ENCODE assay signal across 36 cellular contexts in the genomic region with DNA sequence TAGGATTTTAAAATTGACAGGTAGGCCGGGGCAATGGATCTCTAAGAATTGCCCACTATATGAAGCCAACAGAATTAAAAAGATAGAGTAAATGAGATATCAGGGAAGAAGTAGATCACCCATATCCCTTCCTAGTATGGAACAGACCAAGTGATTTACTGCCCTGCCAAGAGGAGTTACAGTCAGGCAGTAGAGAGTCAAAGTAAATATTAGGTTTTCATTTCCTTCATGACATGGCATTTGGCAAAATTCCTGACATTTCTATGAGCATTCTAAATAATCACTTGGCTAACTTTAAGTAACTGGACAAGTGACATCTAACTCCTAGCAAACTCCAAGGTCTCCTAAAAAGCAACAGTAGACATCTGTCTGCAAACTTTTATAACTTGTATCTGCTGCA. TPM values are rescaled to one million over a fixed set of nuclear protein-coding genes. Genes with fewer than 3 reads are reported as not detected.
DNase-seq lines count a peak whose midpoint lies in the region; ATAC-seq, FAIRE-seq and TF ChIP-seq lines count a peak whose summit lies in the region.
"Had no signal": no experiment of that assay in that cellular context is flagged by ENCODE, and none has a peak within 500 bp of the region (broad histone marks: within the 10 kb centered on the region; RNA-seq: fewer than 3 reads in every experiment).

No MANE protein-coding gene starts in this region.

- no peaks in the 10 kb centered on the region for H3K4me1 Mint-ChIP-seq in CD8-positive, alpha-beta T cell (ENCODE audit: low read depth)
- H3K4me1 Mint-ChIP-seq: activated CD4-positive, alpha-beta T cell treated with anti-CD3 and anti-CD28 coated beads for 36 hours had no signal

- no peaks in the 10 kb centered on the region for H3K36me3 ChIP-seq in bronchial epithelial cell (ENCODE audit: control insufficient read depth, insufficient read depth, low read length)
- no peaks in the 10 kb centered on the region for H3K36me3 ChIP-seq in prostate gland
- H3K36me3 ChIP-seq in CD8-positive, alpha-beta T cell (ENCODE audit: insufficient read depth, low read length) = no peaks in the 10 kb centered on the region
- H3K36me3 ChIP-seq: ascending aorta, heart right ventricle, neutrophil, thyroid gland had no signal

- no peak overlapping the region for H3K4me3 ChIP-seq in bronchial epithelial cell (ENCODE audit: low read depth, low read length)
- no peak overlapping the region for H3K4me3 ChIP-seq in prostate gland
- no peak overlapping the region for H3K4me3 ChIP-seq in CD8-positive, alpha-beta T cell (ENCODE audit: low read depth, low read length)
- H3K4me3 ChIP-seq: ascending aorta, heart right ventricle, psoas muscle, SK-N-MC, thyroid gland had no signal

- no peak overlapping the region for H3K4me3 Mint-ChIP-seq in CD8-positive, alpha-beta T cell
- H3K4me3 Mint-ChIP-seq: activated CD4-positive, alpha-beta T cell treated with anti-CD3 and anti-CD28 coated beads for 36 hours; activated naive CD8-positive, alpha-beta T cell treated with anti-CD3 and anti-CD28 coated beads, Interleukin-2, amount 10 ng/mL, durations not matched to agents 7 days and 5 days; CD4-positive, alpha-beta T cell; effector memory CD8-positive, alpha-beta T cell; stimulated activated naive CD8-positive, alpha-beta T cell treated with anti-CD3 and anti-CD28 coated beads, Interleukin-15, amount 100 ng/mL, for 72 hours had no signal

- TF ChIP-seq POLR2A in prostate gland (IDR thresholded peaks at IDR 0.05) = no peak

- no peak overlapping the region for H3K27ac ChIP-seq in prostate gland
- H3K27ac ChIP-seq in CD8-positive, alpha-beta T cell (ENCODE audit: low read depth, low read length) = no peak overlapping the region
- H3K27ac ChIP-seq: 22Rv1, ascending aorta, heart right ventricle, neutrophil, psoas muscle, SK-N-MC, thyroid gland had no signal

- no peaks in the 10 kb centered on the region for H3K36me3 Mint-ChIP-seq in CD8-positive, alpha-beta T cell
- H3K36me3 Mint-ChIP-seq: activated naive CD8-positive, alpha-beta T cell treated with anti-CD3 and anti-CD28 coated beads, Interleukin-2, amount 10 ng/mL, durations not matched to agents 7 days and 5 days had no signal

- no peaks in the 10 kb centered on the region for H3K27me3 Mint-ChIP-seq in CD8-positive, alpha-beta T cell (ENCODE audit: low read depth)
- H3K27me3 Mint-ChIP-seq: activated CD4-positive, alpha-beta T cell treated with anti-CD3 and anti-CD28 coated beads for 36 hours; stimulated activated naive CD8-positive, alpha-beta T cell treated with anti-CD3 and anti-CD28 coated beads, Interleukin-15, amount 100 ng/mL, for 72 hours had no signal

- H3K9me3 Mint-ChIP-seq in CD8-positive, alpha-beta T cell = no peaks in the 10 kb centered on the region
- H3K9me3 Mint-ChIP-seq: activated naive CD8-positive, alpha-beta T cell treated with anti-CD3 and anti-CD28 coated beads, Interleukin-2, amount 10 ng/mL, durations not matched to agents 7 days and 5 days; CD4-positive, alpha-beta T cell; effector memory CD8-positive, alpha-beta T cell; stimulated activated naive CD8-positive, alpha-beta T cell treated with anti-CD3 and anti-CD28 coated beads, Interleukin-15, amount 100 ng/mL, for 72 hours had no signal

- H3K27me3 ChIP-seq in bronchial epithelial cell (ENCODE audit: control insufficient read depth, insufficient read depth, low read length) (no peaks in the 10 kb centered on the region), prostate gland (replicated peaks; ENCODE audit: insufficient read depth) (no peaks in the 10 kb centered on the region)
- no peaks in the 10 kb centered on the region for H3K27me3 ChIP-seq in CD8-positive, alpha-beta T cell (ENCODE audit: insufficient read depth, low read length)
- H3K27me3 ChIP-seq: ascending aorta, heart right ventricle, neutrophil, thyroid gland had no signal

- DNase-seq in NCI-H446 (lab: John Stamatoyannopoulos, UW) (peak; percentile 11 to 33), NCI-H446 treated with DMSO at 0.1 percent for 48 hours (lab: John Stamatoyannopoulos, UW) (no peak), LoVo (ENCODE audit: low spot score) (peak; percentile 7), bronchial epithelial cell (ENCODE audit: low read depth) (peak; percentile 49), prostate gland (ENCODE audit: low spot score) (peak; percentile 41)
- no peak for DNase-seq in CD8-positive, alpha-beta T cell
- DNase-seq: activated CD4-positive, alpha-beta T cell treated with anti-CD3 and anti-CD28 coated beads for 36 hours; activated effector memory CD4-positive, alpha-beta T cell treated with anti-CD3 and anti-CD28 coated beads, Interleukin-2, amount 50 U/mL, for 16 hours; activated naive CD8-positive, alpha-beta T cell treated with anti-CD3 and anti-CD28 coated beads, Interleukin-2, amount 10 ng/mL, durations not matched to agents 7 days and 5 days; caudate nucleus; CD4-positive, alpha-beta T cell; cortex of kidney; DMS 273 treated with DMSO at 0.1 percent for 48 hours; effector memory CD8-positive, alpha-beta T cell; foreskin melanocyte; heart right ventricle; Karpas-422; left cardiac atrium; NCI-H1694; NCI-H2171; NCI-H526 treated with DMSO at 0.1 percent for 48 hours; psoas muscle; RPMI8226; stimulated activated naive CD8-positive, alpha-beta T cell treated with anti-CD3 and anti-CD28 coated beads, Interleukin-15, amount 100 ng/mL, for 72 hours; thyroid gland had no signal

- H3K9me3 ChIP-seq in prostate gland = no peaks in the 10 kb centered on the region
- no peaks in the 10 kb centered on the region for H3K9me3 ChIP-seq in CD8-positive, alpha-beta T cell (ENCODE audit: low read length)
- H3K9me3 ChIP-seq: ascending aorta, heart right ventricle, neutrophil, psoas muscle, thyroid gland had no signal

- H3K27ac Mint-ChIP-seq in CD8-positive, alpha-beta T cell = no peak overlapping the region
- H3K27ac Mint-ChIP-seq: activated CD4-positive, alpha-beta T cell treated with anti-CD3 and anti-CD28 coated beads for 36 hours; activated naive CD8-positive, alpha-beta T cell treated with anti-CD3 and anti-CD28 coated beads, Interleukin-2, amount 10 ng/mL, durations not matched to agents 7 days and 5 days; CD4-positive, alpha-beta T cell; effector memory CD8-positive, alpha-beta T cell; stimulated activated naive CD8-positive, alpha-beta T cell treated with anti-CD3 and anti-CD28 coated beads, Interleukin-15, amount 100 ng/mL, for 72 hours had no signal

- TF ChIP-seq CTCF in bronchial epithelial cell (IDR thresholded peaks at IDR 0.05; ENCODE audit: insufficient read depth, low read length, severe bottlenecking) (no peak), prostate gland (IDR thresholded peaks at IDR 0.05) (no peak)
- no peak for TF ChIP-seq CTCF in CD8-positive, alpha-beta T cell (IDR thresholded peaks at IDR 0.05)

- H3K4me1 ChIP-seq in prostate gland (replicated peaks) = no peaks in the 10 kb centered on the region
- no peaks in the 10 kb centered on the region for H3K4me1 ChIP-seq in CD8-positive, alpha-beta T cell (ENCODE audit: insufficient read depth, low read length)
- H3K4me1 ChIP-seq: ascending aorta, heart right ventricle, psoas muscle, thyroid gland had no signal

- POLR2A ChIA-PET in CD8-positive, alpha-beta T cell (lab: Charles Lee) = no interaction called here

- ATAC-seq in GM19395 (IDR thresholded peaks at IDR 0.05; ENCODE audit: unreplicated experiment) = no peak
- no peak for ATAC-seq in CD8-positive, alpha-beta T cell
- ATAC-seq in GM18873 (IDR thresholded peaks at IDR 0.05; ENCODE audit: low FRiP score, unreplicated experiment) = no peak
- ATAC-seq: activated CD4-positive, alpha-beta T cell treated with anti-CD3 and anti-CD28 coated beads for 36 hours; effector memory CD8-positive, alpha-beta T cell; esophagus mucosa; HCT116; heart right ventricle; left cardiac atrium; psoas muscle; stimulated activated naive CD8-positive, alpha-beta T cell treated with anti-CD3 and anti-CD28 coated beads, Interleukin-15, amount 100 ng/mL, for 72 hours had no signal

- intact Hi-C loops in prostate gland (cut with DNase I) = no loop called here
- intact Hi-C loops in CD8-positive, alpha-beta T cell (cut with DNase I, micrococcal nuclease) = no loop called here

- 68% methylated on average over 1 of the region's 1 CpG for WGBS in prostate gland

- CTCF ChIA-PET in CD8-positive, alpha-beta T cell (lab: Charles Lee) = interaction anchor here (1.3 kb wide), 1 partner anchor 11 kb away, joined by 7 read pairs; no protein-coding TSS in a partner anchor

- no peak for FAIRE-seq in bronchial epithelial cell (lab: Jason Lieb, UNC)
- FAIRE-seq: G401.6 had no signal

RNA-seq across cellular contexts. Expression of a gene that starts 33.5 kb away (rescaled TPM):
- total RNA-seq in bronchial epithelial cell (13.6 and 26.1 TPM in 2 replicates), prostate gland (1 to 10 TPM; 2.0 to 2.6 TPM)
- total RNA-seq in CD8-positive, alpha-beta T cell = not detected
- total RNA-seq: activated naive CD8-positive, alpha-beta T cell treated with anti-CD3 and anti-CD28 coated beads, Interleukin-2, amount 10 ng/mL, durations not matched to agents 7 days and 5 days; CD4-positive, alpha-beta T cell; mesenteric fat pad; T-helper 2 cell treated with Interferon-gamma antibody and Interleukin-4, amounts not matched to agents 100 ng/mL and 5 ng/mL, for 36 hours had no signal

RNA-seq across cellular contexts. Expression of a gene that starts 34.6 kb away (rescaled TPM):
- total RNA-seq in bronchial epithelial cell = not detected in 2 replicates
- under 1 TPM in 1 of 2 donors, not detected in 1; 0.17 TPM for total RNA-seq in prostate gland
- total RNA-seq in CD8-positive, alpha-beta T cell = 10 to 100 TPM; 20.7 to 23.6 TPM
- total RNA-seq: ascending aorta, esophagus mucosa, psoas muscle had no signal

Comparison
In these comparisons a context has a peak if more than half of its experiments do, and no peak if none do; other contexts are left out.
1. DNase-seq: peak in NCI-H446 (2 of 2), LoVo (single experiment), bronchial epithelial cell (single experiment) and prostate gland (single experiment); none in NCI-H446 treated with DMSO at 0.1 percent for 48 hours (single experiment) and CD8-positive, alpha-beta T cell (0 of 7).
2. RNA of a gene that starts 34.6 kb away (total RNA-seq): 20.7 to 23.6 TPM in CD8-positive, alpha-beta T cell; 0.17 TPM in prostate gland and not detected in bronchial epithelial cell; every median in the first group is over 10 times any median in the second.